ENCODE assay signal across 8 cellular contexts in the genomic region with DNA sequence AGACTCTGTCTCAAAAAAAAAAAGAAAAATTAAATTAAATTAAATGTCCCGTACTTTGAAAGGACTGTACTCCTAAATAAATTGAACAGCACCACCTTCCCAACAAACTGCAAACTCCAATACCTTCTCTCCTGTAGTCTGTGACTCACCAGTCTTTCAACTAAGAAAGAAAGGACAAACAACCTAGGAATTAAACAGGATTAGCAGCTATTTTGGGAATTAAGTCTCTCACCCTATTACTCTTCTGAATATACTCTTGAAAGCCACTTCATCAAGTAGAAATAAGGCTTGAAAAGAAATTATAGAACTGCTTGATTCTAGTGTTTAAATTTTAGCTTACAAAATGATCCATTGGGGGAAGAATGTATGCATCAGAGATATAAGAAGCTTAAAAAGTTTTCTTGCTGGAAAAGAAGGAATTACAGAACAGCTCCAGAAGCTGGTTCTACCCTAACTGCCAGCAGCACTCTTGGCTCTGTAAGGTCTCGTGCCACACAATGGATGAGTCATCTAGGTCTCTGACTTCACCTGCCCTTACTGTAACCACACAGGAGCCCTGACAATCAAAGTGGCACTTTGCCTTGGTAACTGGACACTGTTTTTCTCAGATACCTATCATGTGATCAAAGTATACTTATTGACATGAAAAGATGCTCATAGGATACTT. TPM values are rescaled to one million over a fixed set of nuclear protein-coding genes. Genes with fewer than 3 reads are reported as not detected.
DNase-seq lines count a peak whose midpoint lies in the region; ATAC-seq and TF ChIP-seq lines count a peak whose summit lies in the region.

No MANE protein-coding gene starts in this region.

- H3F3A ChIP-seq in smooth muscle cell (ENCODE audit: low read depth), result peaks cover 32% of the 10 kb centered on the region

- peak overlapping the region; percentile 22 for H3K27ac Mint-ChIP-seq in T-helper 1 cell treated with Interleukin-12 subunit alpha and Interleukin-12 subunit beta and Interleukin-4 antibody, amounts not matched to agents 30 μg/mL and 1 μg/mL, for 36 hours

- peak overlapping the region; percentile 9 for H3K4me3 Mint-ChIP-seq in T-helper 1 cell treated with Interleukin-12 subunit alpha and Interleukin-12 subunit beta and Interleukin-4 antibody, amounts not matched to agents 30 μg/mL and 1 μg/mL, for 36 hours

- H3K79me2 ChIP-seq in smooth muscle cell (ENCODE audit: low read depth), result peaks cover 18% of the 10 kb centered on the region

- no peak for TF ChIP-seq CTCF in GM12865 (IDR thresholded peaks at IDR 0.05; ENCODE audit: insufficient read depth, low read depth, low read length, missing control alignments)
- no peak for TF ChIP-seq CTCF in smooth muscle cell (IDR thresholded peaks at IDR 0.05; ENCODE audit: borderline replicate concordance, insufficient read depth, poor library complexity, severe bottlenecking)

- ATAC-seq in GM18511 (IDR thresholded peaks at IDR 0.05; ENCODE audit: unreplicated experiment) (no peak), GM19035 (IDR thresholded peaks at IDR 0.05; ENCODE audit: unreplicated experiment) (no peak)

- no peak overlapping the region for H2AFZ ChIP-seq in smooth muscle cell (ENCODE audit: low read depth)

- H3K4me1 Mint-ChIP-seq in T-helper 1 cell treated with Interleukin-12 subunit alpha and Interleukin-12 subunit beta and Interleukin-4 antibody, amounts not matched to agents 30 μg/mL and 1 μg/mL, for 36 hours (ENCODE audit: low read depth), result peaks cover 18% of the 10 kb centered on the region

- H3K27me3 Mint-ChIP-seq in T-helper 1 cell treated with Interleukin-12 subunit alpha and Interleukin-12 subunit beta and Interleukin-4 antibody, amounts not matched to agents 30 μg/mL and 1 μg/mL, for 36 hours (ENCODE audit: low read depth), result no peaks in the 10 kb centered on the region

- H3K9me3 Mint-ChIP-seq in T-helper 1 cell treated with Interleukin-12 subunit alpha and Interleukin-12 subunit beta and Interleukin-4 antibody, amounts not matched to agents 30 μg/mL and 1 μg/mL, for 36 hours, result no peaks in the 10 kb centered on the region

- H3K9me3 ChIP-seq in ectodermal cell (ENCODE audit: control insufficient read depth, low read length) (no peaks in the 10 kb centered on the region), smooth muscle cell (replicated peaks; ENCODE audit: low read depth) (no peaks in the 10 kb centered on the region)

- peak overlapping the region; percentile 78 for H3K9ac ChIP-seq in smooth muscle cell (ENCODE audit: low read depth)

- H3K4me2 ChIP-seq in smooth muscle cell, result peak overlapping the region; percentile 69

- H3K27me3 ChIP-seq in ectodermal cell (ENCODE audit: control insufficient read depth, insufficient read depth, low read length, poor library complexity, severe bottlenecking), result no peaks in the 10 kb centered on the region
- no peaks in the 10 kb centered on the region for H3K27me3 ChIP-seq in smooth muscle cell (ENCODE audit: low read depth)

- DNase-seq in GM12865 (ENCODE audit: low read depth) (peak; percentile 77), HT-29 (ENCODE audit: low spot score) (peak; percentile 88), smooth muscle cell (lab: John Stamatoyannopoulos, UW; ENCODE audit: unreplicated experiment) (no peak), NOMO-1 treated with dmso at 0.1 percent for 144 hours (lab: John Stamatoyannopoulos, UW; ENCODE audit: unreplicated experiment) (no peak)

- H3K27ac ChIP-seq in ectodermal cell (ENCODE audit: insufficient read depth, low read depth, low read length, poor library complexity, severe bottlenecking), result peak overlapping the region; percentile 26
- H3K27ac ChIP-seq in smooth muscle cell (ENCODE audit: low read depth), result peak overlapping the region; percentile 98

- H3K36me3 ChIP-seq in ectodermal cell (ENCODE audit: control insufficient read depth, insufficient read depth, low read length), result no peaks in the 10 kb centered on the region
- no peaks in the 10 kb centered on the region for H3K36me3 ChIP-seq in smooth muscle cell (ENCODE audit: low read depth)

- H3K4me1 ChIP-seq in ectodermal cell (ENCODE audit: control insufficient read depth, insufficient read depth, low read length), result peaks cover 14% of the 10 kb centered on the region
- peaks cover 17% of the 10 kb centered on the region for H3K4me1 ChIP-seq in smooth muscle cell (ENCODE audit: low read depth)

- WGBS in ectodermal cell, 2 experiments, result 69 to 74% methylated on average over 2 of the region's 2 CpGs
- WGBS in smooth muscle cell (ENCODE audit: low lambda C conversion rate), result 55% methylated on average over 2 of the region's 2 CpGs

- peaks cover 18% of the 10 kb centered on the region for H4K20me1 ChIP-seq in smooth muscle cell (ENCODE audit: low read depth)

- peaks cover 3% of the 10 kb centered on the region for H3K36me3 Mint-ChIP-seq in T-helper 1 cell treated with Interleukin-12 subunit alpha and Interleukin-12 subunit beta and Interleukin-4 antibody, amounts not matched to agents 30 μg/mL and 1 μg/mL, for 36 hours (ENCODE audit: low read depth)

- H3K4me3 ChIP-seq in GM12865 (ENCODE audit: low read depth, low read length) (no peak overlapping the region), ectodermal cell (ENCODE audit: insufficient read depth, low read depth, low read length) (no peak overlapping the region), smooth muscle cell (no peak overlapping the region)

RNA-seq across cellular contexts. Expression of gene CERS5, which starts 57.0 kb away (rescaled TPM):
- 13.9 and 20.5 TPM in 2 replicates for total RNA-seq in HT-29 (2014; rRNA removed; shearing (Covaris generic))
- 60.6 TPM for polyA plus RNA-seq in ectodermal cell (2013, experiment 1 of 4)
- 71.9 TPM for polyA plus RNA-seq in ectodermal cell (2013, experiment 2 of 4)
- polyA plus RNA-seq in ectodermal cell (2013, experiment 3 of 4), result 42.6 TPM
- 47.0 TPM for polyA plus RNA-seq in ectodermal cell (2013, experiment 4 of 4)
- 53.5 and 58.1 TPM in 2 replicates for total RNA-seq in smooth muscle cell
- 95.7 and 102 TPM in 2 replicates for polyA plus RNA-seq in smooth muscle cell

RNA-seq across cellular contexts. Expression of gene LIMA1, which starts 59.2 kb away (rescaled TPM):
- 81.4 and 91.1 TPM in 2 replicates for total RNA-seq in HT-29 (2014; rRNA removed; shearing (Covaris generic))
- polyA plus RNA-seq in ectodermal cell (2013, experiment 1 of 4), result 25.3 TPM
- 24.4 TPM for polyA plus RNA-seq in ectodermal cell (2013, experiment 2 of 4)
- polyA plus RNA-seq in ectodermal cell (2013, experiment 3 of 4), result 22.8 TPM
- polyA plus RNA-seq in ectodermal cell (2013, experiment 4 of 4), result 23.3 TPM
- 154 and 204 TPM in 2 replicates for total RNA-seq in smooth muscle cell
- polyA plus RNA-seq in smooth muscle cell, result 39.6 and 68.3 TPM in 2 replicates

Comparison
In these comparisons a context has a peak if more than half of its experiments do, and no peak if none do; other contexts are left out.
1. DNase-seq: peak in GM12865 (single experiment) and HT-29 (single experiment); none in smooth muscle cell (single experiment) and NOMO-1 treated with dmso at 0.1 percent for 144 hours (single experiment).